13 cellular contexts compared by ENCODE assay signal in the genomic region with DNA sequence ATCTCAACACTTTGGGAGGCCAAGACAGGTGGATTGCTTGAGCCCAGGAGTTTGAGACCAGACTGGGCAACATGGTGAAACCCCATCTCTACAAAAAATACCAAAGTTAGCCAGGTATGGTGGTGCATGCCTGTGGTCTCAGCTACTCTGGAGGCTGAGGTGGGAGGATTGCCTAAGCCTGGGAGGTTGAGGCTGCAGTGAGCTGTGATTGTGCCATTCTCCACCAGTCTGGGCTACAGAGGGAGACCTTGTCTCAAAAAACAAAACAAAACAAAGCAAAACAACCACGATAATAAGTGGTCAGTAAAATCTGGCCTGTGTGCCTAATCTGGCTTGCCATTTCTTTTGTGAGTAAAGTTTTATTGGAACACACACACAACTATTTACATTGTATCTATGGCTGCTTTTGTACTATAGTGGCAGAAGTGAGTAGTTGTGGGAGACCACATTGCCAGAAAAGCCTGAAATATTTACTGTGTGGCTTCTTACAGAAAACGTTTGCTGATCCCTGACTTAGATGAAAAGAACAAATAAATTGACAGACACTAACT.
"Had no signal": no experiment of that assay in that cellular context is flagged by ENCODE, and none has a peak within 500 bp of the region (broad histone marks: within the 10 kb centered on the region; RNA-seq: fewer than 3 reads in every experiment).

No MANE protein-coding gene starts in this region.

- H3K4me3 ChIP-seq: neural progenitor cell, sigmoid colon, spleen, upper lobe of left lung had no signal

- H3K4me3 Mint-ChIP-seq: activated T-helper 1 cell treated with anti-CD3 and anti-CD28 coated beads, Interleukin-12 subunit alpha, Interleukin-12 subunit beta, Interleukin-2, Interleukin-4 antibody, amounts not matched to agents 30 ng/mL and 10 ng/mL and 1 ng/mL, durations not matched to agents 14 hours and 24 hours and 36 hours; neural progenitor cell; stimulated activated naive CD8-positive, alpha-beta T cell treated with anti-CD3 and anti-CD28 coated beads, Interleukin-15, amount 100 ng/mL, for 72 hours; T-helper 2 cell treated with Interferon-gamma antibody and Interleukin-4, amounts not matched to agents 5 μg/mL and 100 μg/mL, for 36 hours had no signal

- DNase-seq: activated naive CD4-positive, alpha-beta T cell; aorta; cerebellar nuclear complex; effector memory CD4-positive, alpha-beta T cell; foreskin melanocyte; sigmoid colon; spleen; stimulated activated naive CD8-positive, alpha-beta T cell treated with anti-CD3 and anti-CD28 coated beads, Interleukin-15, amount 100 ng/mL, for 72 hours; upper lobe of left lung had no signal

- H3K4me1 Mint-ChIP-seq: neural progenitor cell had no signal

- H3K27ac Mint-ChIP-seq: activated T-helper 1 cell treated with anti-CD3 and anti-CD28 coated beads, Interleukin-12 subunit alpha, Interleukin-12 subunit beta, Interleukin-2, Interleukin-4 antibody, amounts not matched to agents 30 ng/mL and 10 ng/mL and 1 ng/mL, durations not matched to agents 14 hours and 24 hours and 36 hours; neural progenitor cell; stimulated activated naive CD8-positive, alpha-beta T cell treated with anti-CD3 and anti-CD28 coated beads, Interleukin-15, amount 100 ng/mL, for 72 hours; T-helper 2 cell treated with Interferon-gamma antibody and Interleukin-4, amounts not matched to agents 5 μg/mL and 100 μg/mL, for 36 hours had no signal

- ATAC-seq: activated CD4-positive, CD25-positive, alpha-beta regulatory T cell treated with anti-CD3 and anti-CD28 coated beads, Interleukin-2, amount 50 U/mL, for 24 hours; stimulated activated naive CD8-positive, alpha-beta T cell treated with anti-CD3 and anti-CD28 coated beads, Interleukin-15, amount 100 ng/mL, for 72 hours had no signal

- H3K27ac ChIP-seq: neural progenitor cell, sigmoid colon, spleen, upper lobe of left lung had no signal

- H3K27me3 ChIP-seq: neural progenitor cell, sigmoid colon, spleen, upper lobe of left lung had no signal

- H3K4me1 ChIP-seq: neural progenitor cell, sigmoid colon, spleen, upper lobe of left lung had no signal

- H3K27me3 Mint-ChIP-seq: stimulated activated naive CD8-positive, alpha-beta T cell treated with anti-CD3 and anti-CD28 coated beads, Interleukin-15, amount 100 ng/mL, for 72 hours had no signal

- H3K36me3 ChIP-seq: neural progenitor cell, sigmoid colon, spleen, upper lobe of left lung had no signal
